24 cellular contexts compared by ENCODE assay signal in the genomic region with DNA sequence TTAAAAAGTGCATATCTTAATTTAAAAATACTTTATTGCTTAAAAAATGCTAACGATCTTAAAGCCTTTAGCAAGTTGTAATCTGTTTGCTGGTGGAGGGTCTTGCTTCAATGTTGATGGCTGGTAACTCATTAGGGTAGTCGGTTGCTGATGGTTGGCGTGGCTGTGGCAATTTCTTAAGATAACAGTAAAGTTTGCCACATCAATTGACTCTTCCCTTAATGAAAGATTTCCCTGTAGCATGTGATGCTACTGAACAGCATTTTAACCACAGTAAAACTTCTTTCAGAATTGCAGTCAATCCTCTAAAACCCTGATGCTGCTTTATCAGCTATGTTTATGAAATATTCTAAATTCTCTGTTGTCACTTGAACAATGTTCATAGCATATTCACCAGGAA.
"Had no signal": no experiment of that assay in that cellular context is flagged by ENCODE, and none has a peak within 500 bp of the region (broad histone marks: within the 10 kb centered on the region; RNA-seq: fewer than 3 reads in every experiment).

No MANE protein-coding gene starts in this region.

- H3K36me3 ChIP-seq: stomach, suprapubic skin, thoracic aorta, thyroid gland, tibial artery, tibial nerve, transverse colon, upper lobe of left lung, upper lobe of right lung, uterus, vagina had no signal

- H3K4me3 ChIP-seq: stomach, suprapubic skin, testis, thoracic aorta, thyroid gland, tibial artery, tibial nerve, transverse colon, upper lobe of left lung, upper lobe of right lung, uterus, vagina had no signal

- H3K27ac ChIP-seq: stomach, suprapubic skin, testis, thoracic aorta, thyroid gland, tibial artery, tibial nerve, transverse colon, upper lobe of left lung, upper lobe of right lung, uterus, vagina had no signal

- H3K27me3 ChIP-seq: stomach, suprapubic skin, testis, thyroid gland, tibial artery, tibial nerve, transverse colon, upper lobe of left lung, upper lobe of right lung, uterus, vagina had no signal

- H3K4me1 ChIP-seq: uterus had no signal

- FAIRE-seq: urothelium cell line had no signal

- H3K9me3 ChIP-seq: stomach, testis, thyroid gland, tibial artery, upper lobe of right lung, uterus, vagina had no signal

- DNase-seq: stimulated activated CD4-positive, alpha-beta T cell treated with anti-CD3 and anti-CD28 coated beads, Interleukin-2, amount 100 ng/mL, for 48 hours; stimulated activated CD4-positive, alpha-beta T cell treated with anti-CD3 and anti-CD28 coated beads, Interleukin-4, amount 100 ng/mL, for 1 hour; stimulated activated CD4-positive, alpha-beta T cell treated with anti-CD3 and anti-CD28 coated beads, Interleukin-4, amount 100 ng/mL, for 24 hours; stimulated activated CD4-positive, alpha-beta T cell treated with anti-CD3 and anti-CD28 coated beads, Interleukin-4, amount 100 ng/mL, for 4 hours; stimulated activated CD8-positive, alpha-beta memory T cell treated with anti-CD3 and anti-CD28 coated beads, Interleukin-4, amount 100 ng/mL, for 48 hours; stimulated activated naive B cell treated with anti-CD40 and anti-IgM and Interleukin-4, amounts not matched to agents 10 μg/mL and 1 μg/mL and 100 μg/mL, for 72 hours; stimulated activated naive CD4-positive, alpha-beta T cell; stimulated activated naive CD4-positive, alpha-beta T cell treated with Interleukin-2 at 50 U/mL for 16 hours; stimulated activated naive CD8-positive, alpha-beta T cell treated with anti-CD3 and anti-CD28 coated beads, Interleukin-15, amount 100 ng/mL, for 72 hours; stimulated activated naive CD8-positive, alpha-beta T cell treated with anti-CD3 and anti-CD28 coated beads, Interleukin-15, Interleukin-2, amounts not matched to agents 100 U/mL and 50 U/mL, for 24 hours; stomach; substantia nigra; testis; thyroid gland; tibial artery; transverse colon; upper lobe of left lung; upper lobe of right lung; uterus had no signal
